ENCODE assay signal across 1 cellular context in the genomic region with DNA sequence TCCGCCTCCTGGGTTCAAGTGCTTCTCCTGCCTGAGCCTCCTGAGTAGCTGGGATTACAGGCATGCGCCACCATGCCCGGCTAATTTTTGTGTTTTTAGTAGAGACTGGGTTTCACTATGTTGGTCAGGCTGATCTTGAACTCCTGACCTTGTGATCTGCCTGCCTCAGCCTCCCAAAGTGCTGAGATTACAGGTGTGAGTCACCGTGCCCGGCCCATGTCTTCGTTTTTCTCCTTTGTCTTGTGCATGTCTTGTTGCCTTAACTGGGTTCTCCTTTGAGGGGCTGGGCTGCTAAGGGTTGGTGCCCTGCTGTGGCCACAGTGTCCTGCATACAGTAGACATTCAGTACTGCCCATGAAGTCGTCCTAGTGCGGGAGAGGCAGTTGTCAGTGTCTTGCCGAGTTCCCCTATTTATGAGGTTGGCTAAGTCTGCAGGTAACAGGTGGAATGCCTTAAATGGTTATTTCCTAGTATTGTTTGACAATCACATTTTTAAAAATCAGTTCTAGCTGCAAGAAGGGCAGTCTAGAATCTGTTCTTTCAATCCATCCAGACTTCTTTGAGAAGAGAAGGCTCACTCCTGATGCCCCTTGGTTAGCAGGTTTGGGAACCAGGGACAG.
TF ChIP-seq lines count a peak whose summit lies in the region.

No MANE protein-coding gene starts in this region.

TF ChIP-seq in GM12878, 131 proteins besides CTCF, POLR2A, EP300 and RAD21:
- peak in 1 of 2 experiments; percentile 75; a peak in 2 of 4 replicates for TF ChIP-seq SRF (IDR thresholded peaks at IDR 0.05; ENCODE audit: low read depth in 2 of 2, low read length in 2 of 2)
- TF ChIP-seq SPI1 (IDR thresholded peaks at IDR 0.05; ENCODE audit: borderline replicate concordance, insufficient read depth, low read depth, low read length), result 0 out of 2 replicates have a peak, but pooled peaks have one; percentile 5
TF ChIP-seq in GM12878: peak in this region for 2; not testable (repeated sequence) for 129.
